ENCODE assay signal across 22 cellular contexts in the genomic region with DNA sequence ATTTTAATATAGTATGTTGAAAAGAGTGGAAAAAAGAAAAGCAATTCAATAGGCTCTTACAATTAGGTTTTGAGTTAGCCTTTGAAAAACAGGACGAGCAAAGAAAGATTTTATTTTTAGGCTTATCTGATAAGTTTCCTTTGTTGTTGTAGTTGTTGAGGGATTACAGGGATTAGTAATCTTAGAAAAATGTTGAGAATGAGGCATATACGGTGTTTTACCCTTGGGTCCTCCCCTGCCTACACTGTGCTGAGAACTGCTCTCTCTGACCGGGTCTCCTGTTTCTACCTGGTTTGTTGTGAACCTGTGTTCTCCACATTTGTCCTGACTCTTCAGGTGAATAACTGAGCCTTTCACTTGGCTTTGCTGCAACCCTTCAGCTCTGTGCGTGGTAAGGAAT. TPM values are rescaled to one million over a fixed set of nuclear protein-coding genes. Genes with fewer than 3 reads are reported as not detected.
DNase-seq lines count a peak whose midpoint lies in the region; ATAC-seq, FAIRE-seq and TF ChIP-seq lines count a peak whose summit lies in the region.
"Had no signal": no experiment of that assay in that cellular context is flagged by ENCODE, and none has a peak within 500 bp of the region (broad histone marks: within the 10 kb centered on the region; RNA-seq: fewer than 3 reads in every experiment).

No MANE protein-coding gene starts in this region.

- H3K36me3 Mint-ChIP-seq in Caco-2 (ENCODE audit: insufficient read depth, unreplicated experiment): peaks cover 5% of the 10 kb centered on the region

- DNase-seq in Caco-2: peak; percentile 58 to 60
- DNase-seq in astrocyte of the spinal cord (ENCODE audit: low read depth, low spot score): peak; percentile 7
- DNase-seq in keratinocyte (ENCODE audit: low read depth, low spot score): no peak
- no peak for DNase-seq in posterior cingulate gyrus
- no peak for DNase-seq in NCI-H1417 treated with DMSO at 0.1 percent for 48 hours (lab: John Stamatoyannopoulos, UW)
- no peak for DNase-seq in amygdala (lab: John Stamatoyannopoulos, UW)
- DNase-seq: activated CD8-positive, alpha-beta T cell treated with anti-CD3 and anti-CD28 coated beads, Interleukin-2, amount 10 ng/mL, durations not matched to agents 7 days and 5 days; anterior cingulate cortex; esophagus squamous epithelium; Kasumi-1; left lung; NCI-H1694 treated with DMSO at 0.1 percent for 48 hours; NCI-H524; pancreas; PC-9; stimulated activated naive CD4-positive, alpha-beta T cell; upper lobe of right lung had no signal

- H3K4me1 ChIP-seq in Caco-2: peaks cover 47% of the 10 kb centered on the region
- H3K4me1 ChIP-seq in HUES48 (ENCODE audit: control insufficient read depth, insufficient read depth, low read length): peaks cover 55% of the 10 kb centered on the region
- H3K4me1 ChIP-seq in keratinocyte (ENCODE audit: control insufficient read depth, extremely low read depth, insufficient read depth, low read length): peaks cover 15% of the 10 kb centered on the region
- H3K4me1 ChIP-seq: pancreas, upper lobe of right lung had no signal

- in situ Hi-C loops in astrocyte of the spinal cord (cut with HindIII; ENCODE audit: low sequenced_read_pairs): no loop called here

- dilution Hi-C loops in keratinocyte (cut with MboI; ENCODE audit: extremely low pct_ligation_motif_present, low sequenced_read_pairs): no loop called here

- no peaks in the 10 kb centered on the region for H3K9me3 ChIP-seq in Caco-2
- H3K9me3 ChIP-seq in HUES48 (ENCODE audit: control insufficient read depth, insufficient read depth, low read length): no peaks in the 10 kb centered on the region
- H3K9me3 ChIP-seq in keratinocyte (ENCODE audit: control insufficient read depth, low read depth, low read length): no peaks in the 10 kb centered on the region
- H3K9me3 ChIP-seq: esophagus squamous epithelium, left lung, pancreas, upper lobe of right lung had no signal

- H3K27me3 ChIP-seq in Caco-2 (replicated peaks; ENCODE audit: control insufficient read depth, insufficient read depth, low read length) (no peaks in the 10 kb centered on the region), HUES48 (ENCODE audit: control insufficient read depth, insufficient read depth, low read length) (no peaks in the 10 kb centered on the region), keratinocyte (ENCODE audit: control insufficient read depth, extremely low read depth, insufficient read depth, low read length) (no peaks in the 10 kb centered on the region)
- H3K27me3 ChIP-seq: esophagus squamous epithelium, left lung, pancreas, upper lobe of right lung had no signal

- peaks cover 37% of the 10 kb centered on the region for H3K4me1 Mint-ChIP-seq in Caco-2 (ENCODE audit: low read depth, unreplicated experiment)

- CTCF ChIA-PET in Caco-2 (lab: Charles Lee): interaction anchor here (0.9 kb wide), 1 partner anchor 17 kb away, joined by 3 read pairs; the partner anchor contains the start of gene CALHM5

- peak; percentile 20 for FAIRE-seq in keratinocyte (lab: Jason Lieb, UNC)
- FAIRE-seq: pancreas had no signal

- TF ChIP-seq CTCF in Caco-2 (IDR thresholded peaks at IDR 0.05; ENCODE audit: insufficient read depth in 1 of 2, low read depth in 1 of 2, low read length in 1 of 2, severe bottlenecking in 1 of 2, unreplicated experiment in 1 of 2) (no peak), astrocyte of the spinal cord (IDR thresholded peaks at IDR 0.05; ENCODE audit: low read depth, low read length) (no peak), keratinocyte (optimal IDR thresholded peaks at IDR 0.05 in 1 of 3, IDR thresholded peaks at IDR 0.05 in 1 of 3, conservative IDR thresholded peaks at IDR 0.05 in 1 of 3; ENCODE audit: extremely low read depth in 1 of 3, insufficient read depth in 2 of 3, low read length in 3 of 3) (no peak)

- no peaks in the 10 kb centered on the region for H3K79me2 ChIP-seq in keratinocyte (ENCODE audit: control insufficient read depth, insufficient read depth, low read length)

- intact Hi-C loops in Caco-2 (cut with micrococcal nuclease; ENCODE audit: unreplicated experiment) (loop anchor here (1.0 kb wide), 1 partner anchor 17 kb away; the partner anchor contains the start of gene CALHM5), posterior cingulate gyrus (cut with DNase I) (no loop called here)

- H3K4me2 ChIP-seq in keratinocyte (ENCODE audit: control insufficient read depth, extremely low read depth, insufficient read depth, low read depth, low read length): peak overlapping the region; percentile 11
- H3K4me2 ChIP-seq: PC-9, smooth muscle cell had no signal

- H3K36me3 ChIP-seq in Caco-2 (ENCODE audit: control insufficient read depth, insufficient read depth, low read length) (no peaks in the 10 kb centered on the region), HUES48 (ENCODE audit: control insufficient read depth, insufficient read depth, low read length) (no peaks in the 10 kb centered on the region), keratinocyte (ENCODE audit: control insufficient read depth in 2 of 2, extremely low read depth in 1 of 2, insufficient read depth in 2 of 2, low read length in 2 of 2) (no peaks in the 10 kb centered on the region)
- H3K36me3 ChIP-seq: esophagus squamous epithelium, left lung, pancreas, upper lobe of right lung had no signal

- H3K9ac ChIP-seq in HUES48 (ENCODE audit: low read depth, low read length) (no peak overlapping the region), keratinocyte (ENCODE audit: control insufficient read depth, extremely low read depth, insufficient read depth, low read length) (no peak overlapping the region)

- H3K27me3 Mint-ChIP-seq in Caco-2 (ENCODE audit: insufficient read depth, unreplicated experiment): no peaks in the 10 kb centered on the region

- H3K9me3 Mint-ChIP-seq in Caco-2 (ENCODE audit: unreplicated experiment): no peaks in the 10 kb centered on the region

- peak overlapping the region; percentile 60 for H3K4me3 Mint-ChIP-seq in Caco-2 (ENCODE audit: unreplicated experiment)
- H3K4me3 Mint-ChIP-seq: activated CD8-positive, alpha-beta T cell treated with anti-CD3 and anti-CD28 coated beads, Interleukin-2, amount 10 ng/mL, durations not matched to agents 7 days and 5 days had no signal

- H3K9me1 ChIP-seq in keratinocyte (ENCODE audit: control insufficient read depth, extremely low read depth, insufficient read depth, low read length): no peaks in the 10 kb centered on the region

- H2AFZ ChIP-seq in keratinocyte (ENCODE audit: control insufficient read depth, low read length): no peak overlapping the region
- H2AFZ ChIP-seq: PC-9 had no signal

- no peak for ATAC-seq in HG03039 (IDR thresholded peaks at IDR 0.05; ENCODE audit: unreplicated experiment)
- ATAC-seq: activated CD8-positive, alpha-beta T cell treated with anti-CD3 and anti-CD28 coated beads, Interleukin-2, amount 10 ng/mL, durations not matched to agents 7 days and 5 days; left lung; pancreas; upper lobe of right lung had no signal

- POLR2A ChIA-PET in Caco-2 (lab: Charles Lee): no interaction called here

- H3K27ac Mint-ChIP-seq in Caco-2 (ENCODE audit: unreplicated experiment): peak overlapping the region; percentile 17
- H3K27ac Mint-ChIP-seq: activated CD8-positive, alpha-beta T cell treated with anti-CD3 and anti-CD28 coated beads, Interleukin-2, amount 10 ng/mL, durations not matched to agents 7 days and 5 days had no signal

- H4K20me1 ChIP-seq in keratinocyte (ENCODE audit: control insufficient read depth, extremely low read depth, insufficient read depth, low read length): no peaks in the 10 kb centered on the region

- H3K4me3 ChIP-seq in Caco-2 (ENCODE audit: low read depth, low read length): no peak overlapping the region
- no peak overlapping the region for H3K4me3 ChIP-seq in HUES48 (ENCODE audit: low read depth, low read length)
- no peak overlapping the region for H3K4me3 ChIP-seq in astrocyte of the spinal cord (ENCODE audit: low read depth, low read length)
- H3K4me3 ChIP-seq in keratinocyte (ENCODE audit: control insufficient read depth in 2 of 3, extremely low read depth in 1 of 3, insufficient read depth in 2 of 3, low read depth in 1 of 3, low read length in 3 of 3): no peak overlapping the region
- H3K4me3 ChIP-seq: esophagus squamous epithelium, left lung, pancreas, PC-9, smooth muscle cell, upper lobe of right lung had no signal

- no TSS peak for BruUV-seq in Caco-2 (replicated peaks; lab: Mats Ljungman, UMichigan)

- H3K27ac ChIP-seq in HUES48 (ENCODE audit: low read depth, low read length) (peak overlapping the region; percentile 44), keratinocyte (ENCODE audit: control insufficient read depth, insufficient read depth, low read length) (no peak overlapping the region)
- H3K27ac ChIP-seq: esophagus squamous epithelium, left lung, pancreas, PC-9, upper lobe of right lung, VCaP had no signal

RNA-seq across cellular contexts. Expression of gene TRAPPC3L, which starts 16.7 kb away (rescaled TPM):
- not detected in 2 replicates for total RNA-seq in Caco-2 (2022)
- polyA plus RNA-seq in keratinocyte: 0.19 to 0.31 TPM (median 0.28 TPM) in 3 replicates
- polyA plus RNA-seq in keratinocyte (2011; ENCODE audit: low read depth): not detected
- 0.47 and 0.58 TPM in 2 replicates for polyA plus RNA-seq in keratinocyte (2011; cell fraction: cytosol; rRNA removed)
- polyA plus RNA-seq in keratinocyte (2011; cell fraction: nucleus; rRNA removed): 0.20 and 0.61 TPM in 2 replicates
- polyA plus RNA-seq in keratinocyte (2012; ENCODE audit: low replicate concordance): 0.46 TPM in 1 of 2 replicates, not detected in the other
- polyA minus RNA-seq in keratinocyte: 0.35 TPM in 1 of 3 replicates, not detected in the others
- not detected for polyA minus RNA-seq in keratinocyte (2011; cell fraction: cytosol; rRNA and poly(A)+ RNA removed)
- not detected in 2 replicates for polyA minus RNA-seq in keratinocyte (2011; cell fraction: nucleus; rRNA and poly(A)+ RNA removed)
- total RNA-seq: activated CD8-positive, alpha-beta T cell treated with anti-CD3 and anti-CD28 coated beads, Interleukin-2, amount 10 ng/mL, durations not matched to agents 7 days and 5 days; esophagus squamous epithelium; pancreas; PC-9; smooth muscle cell had no signal

RNA-seq across cellular contexts. Expression of gene CALHM5, which starts 17.4 kb away (rescaled TPM):
- total RNA-seq in Caco-2 (2022): 1.1 and 1.3 TPM in 2 replicates
- polyA plus RNA-seq in keratinocyte: 0.80 to 2.9 TPM (median 0.94 TPM) in 3 replicates
- 0.21 TPM for polyA plus RNA-seq in keratinocyte (2011; ENCODE audit: low read depth)
- 0.57 and 1.1 TPM in 2 replicates for polyA plus RNA-seq in keratinocyte (2011; cell fraction: cytosol; rRNA removed)
- 5.3 and 6.0 TPM in 2 replicates for polyA plus RNA-seq in keratinocyte (2011; cell fraction: nucleus; rRNA removed)
- 0.38 and 0.87 TPM in 2 replicates for polyA plus RNA-seq in keratinocyte (2012; ENCODE audit: low replicate concordance)
- 0.43 to 4.1 TPM (median 0.93 TPM) in 3 replicates for polyA minus RNA-seq in keratinocyte
- polyA minus RNA-seq in keratinocyte (2011; cell fraction: cytosol; rRNA and poly(A)+ RNA removed): 0.77 TPM
- 5.7 and 9.2 TPM in 2 replicates for polyA minus RNA-seq in keratinocyte (2011; cell fraction: nucleus; rRNA and poly(A)+ RNA removed)
- total RNA-seq: activated CD8-positive, alpha-beta T cell treated with anti-CD3 and anti-CD28 coated beads, Interleukin-2, amount 10 ng/mL, durations not matched to agents 7 days and 5 days; PC-9 had no signal

RNA-seq across cellular contexts. Expression of gene CALHM4, which starts 24.8 kb away (rescaled TPM):
- total RNA-seq in Caco-2 (2022): 1.8 and 3.4 TPM in 2 replicates
- polyA plus RNA-seq in keratinocyte: 0.33 to 0.57 TPM (median 0.41 TPM) in 3 replicates
- polyA plus RNA-seq in keratinocyte (2011; ENCODE audit: low read depth): not detected
- polyA plus RNA-seq in keratinocyte (2011; cell fraction: cytosol; rRNA removed): 0.60 and 0.69 TPM in 2 replicates
- polyA plus RNA-seq in keratinocyte (2011; cell fraction: nucleus; rRNA removed): 0.64 and 1.1 TPM in 2 replicates
- 0.31 TPM in 1 of 2 replicates, not detected in the other for polyA plus RNA-seq in keratinocyte (2012; ENCODE audit: low replicate concordance)
- polyA minus RNA-seq in keratinocyte: 0.32 to 0.82 TPM in 2 of 3 replicates, not detected in the other
- not detected for polyA minus RNA-seq in keratinocyte (2011; cell fraction: cytosol; rRNA and poly(A)+ RNA removed)
- 0.47 and 0.53 TPM in 2 replicates for polyA minus RNA-seq in keratinocyte (2011; cell fraction: nucleus; rRNA and poly(A)+ RNA removed)
- total RNA-seq: activated CD8-positive, alpha-beta T cell treated with anti-CD3 and anti-CD28 coated beads, Interleukin-2, amount 10 ng/mL, durations not matched to agents 7 days and 5 days; esophagus squamous epithelium; left lung; myocyte; pancreas; PC-9; smooth muscle cell; upper lobe of right lung had no signal
- polyA plus RNA-seq: pancreas, smooth muscle cell had no signal

RNA-seq across cellular contexts. Expression of gene RWDD1, which starts 42.5 kb away (rescaled TPM):
- 35.0 and 37.9 TPM in 2 replicates for total RNA-seq in Caco-2 (2022)
- polyA plus RNA-seq in keratinocyte: 35.9 to 61.7 TPM (median 41.7 TPM) in 3 replicates
- polyA plus RNA-seq in keratinocyte (2011; ENCODE audit: low read depth): 152 TPM
- 42.8 and 65.6 TPM in 2 replicates for polyA plus RNA-seq in keratinocyte (2011; cell fraction: cytosol; rRNA removed)
- 7.3 and 12.5 TPM in 2 replicates for polyA plus RNA-seq in keratinocyte (2011; cell fraction: nucleus; rRNA removed)
- polyA plus RNA-seq in keratinocyte (2012; ENCODE audit: low replicate concordance): 39.9 and 50.4 TPM in 2 replicates
- 10.5 to 18.3 TPM (median 15.6 TPM) in 3 replicates for polyA minus RNA-seq in keratinocyte
- 19.4 TPM for polyA minus RNA-seq in keratinocyte (2011; cell fraction: cytosol; rRNA and poly(A)+ RNA removed)
- 1.9 and 4.0 TPM in 2 replicates for polyA minus RNA-seq in keratinocyte (2011; cell fraction: nucleus; rRNA and poly(A)+ RNA removed)

Comparison
In these comparisons a context has a peak if more than half of its experiments do, and no peak if none do; other contexts are left out.
1. DNase-seq: peak in Caco-2 (2 of 2) and astrocyte of the spinal cord (single experiment); none in keratinocyte (single experiment), posterior cingulate gyrus (0 of 10), NCI-H1417 treated with DMSO at 0.1 percent for 48 hours (single experiment) and amygdala (0 of 56).